20 cellular contexts compared by ENCODE assay signal in the genomic region with DNA sequence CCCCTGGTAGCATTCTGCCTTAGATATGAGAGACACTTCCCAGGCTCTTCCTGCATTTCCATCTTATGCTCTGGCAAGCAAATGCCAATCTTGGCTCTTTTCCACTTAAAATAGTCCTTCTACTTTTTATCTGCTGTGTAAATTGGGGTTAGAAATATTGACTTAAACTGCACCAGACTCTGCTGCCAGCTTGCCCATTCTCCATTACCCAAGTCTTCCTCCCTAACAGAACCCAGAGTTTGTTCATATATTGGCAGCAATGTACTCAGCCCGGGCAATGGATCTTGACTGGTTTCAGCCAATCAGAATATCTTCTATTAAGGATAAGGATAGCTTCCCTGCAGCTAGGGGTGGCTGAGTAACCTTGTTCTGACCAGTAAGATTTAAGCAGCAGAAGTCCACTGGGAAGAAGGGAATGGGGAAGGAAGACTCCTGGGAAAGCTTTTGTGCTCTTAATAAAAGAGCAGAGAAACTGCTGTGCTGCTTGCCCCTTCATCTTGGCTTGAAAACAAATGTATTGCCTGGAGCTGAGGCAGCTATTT.
"Had no signal": no experiment of that assay in that cellular context is flagged by ENCODE, and none has a peak within 500 bp of the region (broad histone marks: within the 10 kb centered on the region; RNA-seq: fewer than 3 reads in every experiment).

No MANE protein-coding gene starts in this region.

- H3K4me3 ChIP-seq: hepatocyte, sigmoid colon, skin epidermis, testis, tibial nerve, upper lobe of right lung, vagina had no signal

- H3K9me3 ChIP-seq: neutrophil, sigmoid colon, testis, tibial nerve, upper lobe of right lung, vagina had no signal

- DNase-seq: effector memory CD8-positive, alpha-beta T cell; erythroblast; head of caudate nucleus; left colon; naive thymus-derived CD4-positive, alpha-beta T cell; nephron progenitor cell; posterior cingulate gyrus; sigmoid colon; stimulated activated CD4-positive, alpha-beta T cell treated with anti-CD3 and anti-CD28 coated beads, Interleukin-2, amount 100 ng/mL, for 24 hours; stimulated activated CD4-positive, alpha-beta T cell treated with anti-CD3 and anti-CD28 coated beads, Interleukin-4, amount 100 ng/mL, for 4 hours; stimulated activated naive B cell treated with anti-CD40 and anti-IgM and Interleukin-4, amounts not matched to agents 10 μg/mL and 1 μg/mL and 100 μg/mL, for 72 hours; stimulated activated naive CD8-positive, alpha-beta T cell treated with anti-CD3 and anti-CD28 coated beads, Interleukin-15, amount 100 ng/mL, for 72 hours; testis; upper lobe of right lung had no signal

- H3K4me3 Mint-ChIP-seq: dendritic cell treated with granulocyte-macrophage colony-stimulating factor and Interleukin-4, amounts not matched to agents 40 ng/mL and 50 ng/mL, for 4 days; effector memory CD8-positive, alpha-beta T cell; naive thymus-derived CD4-positive, alpha-beta T cell; nephron progenitor cell; stimulated activated naive B cell treated with anti-CD40 and anti-IgM and Interleukin-4, amounts not matched to agents 10 μg/mL and 1 μg/mL and 100 μg/mL, for 72 hours; stimulated activated naive CD8-positive, alpha-beta T cell treated with anti-CD3 and anti-CD28 coated beads, Interleukin-15, amount 100 ng/mL, for 72 hours had no signal

- H3K27ac ChIP-seq: hepatocyte, neutrophil, sigmoid colon, testis, tibial nerve, upper lobe of right lung, vagina had no signal

- ATAC-seq: effector memory CD8-positive, alpha-beta T cell; left colon; naive thymus-derived CD4-positive, alpha-beta T cell; stimulated activated naive B cell treated with anti-CD40 and anti-IgM and Interleukin-4, amounts not matched to agents 10 μg/mL and 1 μg/mL and 100 μg/mL, for 72 hours; stimulated activated naive CD8-positive, alpha-beta T cell treated with anti-CD3 and anti-CD28 coated beads, Interleukin-15, amount 100 ng/mL, for 72 hours; upper lobe of right lung had no signal

- H3K79me2 ChIP-seq: hepatocyte had no signal

- H3K4me1 Mint-ChIP-seq: stimulated activated naive CD8-positive, alpha-beta T cell treated with anti-CD3 and anti-CD28 coated beads, Interleukin-15, amount 100 ng/mL, for 72 hours had no signal

- H3K27me3 ChIP-seq: hepatocyte, neutrophil, sigmoid colon, testis, tibial nerve, upper lobe of right lung, vagina had no signal

- H3K4me1 ChIP-seq: sigmoid colon, testis, tibial nerve, upper lobe of right lung, vagina had no signal

- H3K27ac Mint-ChIP-seq: dendritic cell treated with granulocyte-macrophage colony-stimulating factor and Interleukin-4, amounts not matched to agents 40 ng/mL and 50 ng/mL, for 4 days; effector memory CD8-positive, alpha-beta T cell; naive thymus-derived CD4-positive, alpha-beta T cell; nephron progenitor cell; stimulated activated naive B cell treated with anti-CD40 and anti-IgM and Interleukin-4, amounts not matched to agents 10 μg/mL and 1 μg/mL and 100 μg/mL, for 72 hours; stimulated activated naive CD8-positive, alpha-beta T cell treated with anti-CD3 and anti-CD28 coated beads, Interleukin-15, amount 100 ng/mL, for 72 hours had no signal

- H3K36me3 ChIP-seq: neutrophil, sigmoid colon, tibial nerve, upper lobe of right lung, vagina had no signal

- H3K36me3 Mint-ChIP-seq: naive thymus-derived CD4-positive, alpha-beta T cell; stimulated activated naive B cell treated with anti-CD40 and anti-IgM and Interleukin-4, amounts not matched to agents 10 μg/mL and 1 μg/mL and 100 μg/mL, for 72 hours had no signal

- H3K9me3 Mint-ChIP-seq: dendritic cell treated with granulocyte-macrophage colony-stimulating factor and Interleukin-4, amounts not matched to agents 40 ng/mL and 50 ng/mL, for 4 days; effector memory CD8-positive, alpha-beta T cell; nephron progenitor cell; stimulated activated naive CD8-positive, alpha-beta T cell treated with anti-CD3 and anti-CD28 coated beads, Interleukin-15, amount 100 ng/mL, for 72 hours had no signal

- H3K27me3 Mint-ChIP-seq: dendritic cell treated with granulocyte-macrophage colony-stimulating factor and Interleukin-4, amounts not matched to agents 40 ng/mL and 50 ng/mL, for 4 days; effector memory CD8-positive, alpha-beta T cell had no signal

- H3K4me2 ChIP-seq: hepatocyte had no signal

- H2AFZ ChIP-seq: hepatocyte had no signal
